In the genomic region with DNA sequence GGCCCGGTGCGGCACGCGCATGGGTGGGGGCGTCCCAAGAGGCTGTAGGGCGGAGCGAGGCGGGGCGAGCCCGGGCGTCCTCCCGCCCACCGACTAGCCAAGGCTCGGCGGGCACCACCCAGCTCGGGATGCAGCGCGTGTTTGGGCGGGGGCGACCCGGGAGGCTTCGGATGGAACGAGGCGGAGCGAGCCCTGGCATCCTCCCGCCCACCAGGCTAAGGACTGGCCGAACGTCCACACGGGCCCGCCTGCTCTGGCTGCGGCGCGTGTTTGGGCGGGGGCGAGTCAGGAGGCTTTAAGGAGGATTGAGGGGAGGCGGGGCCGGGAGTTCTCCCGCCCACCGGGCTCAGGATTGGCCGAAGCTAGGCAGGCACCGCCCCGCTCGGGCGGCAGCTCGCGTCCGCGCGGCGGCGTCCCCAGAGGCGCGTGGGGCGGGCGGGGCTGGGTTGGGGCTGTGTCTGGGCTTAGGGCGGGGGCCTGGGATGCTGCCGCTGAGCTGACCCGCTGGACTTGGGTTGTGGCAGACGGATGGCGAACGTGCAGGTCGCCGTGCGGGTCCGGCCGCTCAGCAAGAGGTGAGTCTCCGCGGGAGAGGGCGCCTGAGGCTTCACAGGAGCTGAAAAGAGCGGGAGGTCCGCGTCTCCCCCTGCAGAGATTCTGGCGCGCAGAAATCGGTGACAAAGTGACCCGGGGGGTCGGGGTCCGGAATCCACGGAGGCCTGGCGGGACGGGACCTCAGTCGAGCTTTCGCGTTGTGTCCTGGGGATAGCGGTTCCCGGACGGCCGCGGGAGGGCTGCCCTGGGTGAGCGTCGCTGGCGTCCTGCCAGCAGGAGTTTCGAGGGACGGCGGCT, we compare ENCODE assay signal across 1 cellular context.
A peak's percentile ranks its signal among the peaks of the same experiment; 100 is the strongest.
TF ChIP-seq lines count a peak whose summit lies in the region.

A gene (plus strand): TSS at position 419 of the 852 bp plus-strand sequence. CDS start 110 bp downstream, at position 529.

TF ChIP-seq in HEK293, 187 proteins besides CTCF, POLR2A, EP300 and RAD21 (continued from another document and continues in another):
- TF ChIP-seq, protein P1, sequence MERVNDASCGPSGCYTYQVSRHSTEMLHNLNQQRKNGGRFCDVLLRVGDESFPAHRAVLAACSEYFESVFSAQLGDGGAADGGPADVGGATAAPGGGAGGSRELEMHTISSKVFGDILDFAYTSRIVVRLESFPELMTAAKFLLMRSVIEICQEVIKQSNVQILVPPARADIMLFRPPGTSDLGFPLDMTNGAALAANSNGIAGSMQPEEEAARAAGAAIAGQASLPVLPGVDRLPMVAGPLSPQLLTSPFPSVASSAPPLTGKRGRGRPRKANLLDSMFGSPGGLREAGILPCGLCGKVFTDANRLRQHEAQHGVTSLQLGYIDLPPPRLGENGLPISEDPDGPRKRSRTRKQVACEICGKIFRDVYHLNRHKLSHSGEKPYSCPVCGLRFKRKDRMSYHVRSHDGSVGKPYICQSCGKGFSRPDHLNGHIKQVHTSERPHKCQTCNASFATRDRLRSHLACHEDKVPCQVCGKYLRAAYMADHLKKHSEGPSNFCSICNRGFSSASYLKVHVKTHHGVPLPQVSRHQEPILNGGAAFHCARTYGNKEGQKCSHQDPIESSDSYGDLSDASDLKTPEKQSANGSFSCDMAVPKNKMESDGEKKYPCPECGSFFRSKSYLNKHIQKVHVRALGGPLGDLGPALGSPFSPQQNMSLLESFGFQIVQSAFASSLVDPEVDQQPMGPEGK (tag by site-specific recombination; IDR thresholded peaks at IDR 0.05), result peak; percentile 85
- TF ChIP-seq ZNF350 (tag by site-specific recombination; IDR thresholded peaks at IDR 0.05) (no peak), ZNF785 (tag by site-specific recombination; IDR thresholded peaks at IDR 0.05) (no peak), ZBTB21 (tag by site-specific recombination; IDR thresholded peaks at IDR 0.05) (no peak), ZNF311 (tag by site-specific recombination; IDR thresholded peaks at IDR 0.05; ENCODE audit: borderline replicate concordance) (no peak), KLF1 (tag by site-specific recombination; IDR thresholded peaks at IDR 0.05) (peak; percentile 96), ZNF37A (tag by site-specific recombination; IDR thresholded peaks at IDR 0.05) (no peak), ZNF114 (tag by site-specific recombination; IDR thresholded peaks at IDR 0.05) (no peak), ZNF169 (tag by site-specific recombination; IDR thresholded peaks at IDR 0.05) (no peak), TCF7L2 (IDR thresholded peaks at IDR 0.05; ENCODE audit: borderline replicate concordance, low read depth, low read length) (no peak), ZFP37 (tag by site-specific recombination; IDR thresholded peaks at IDR 0.05) (peak; percentile 74; the same call in 1 of the 2 replicates), ZNF146 (tag by site-specific recombination; IDR thresholded peaks at IDR 0.05) (no peak), ZNF324 (tag by site-specific recombination; IDR thresholded peaks at IDR 0.05) (0 out of 2 replicates have a peak, but pooled peaks have one; percentile 28), ZFP69B (tag by site-specific recombination; IDR thresholded peaks at IDR 0.05) (no peak), ZNF426 (tag by site-specific recombination; IDR thresholded peaks at IDR 0.05) (no peak), ZBTB17 (tag by site-specific recombination; IDR thresholded peaks at IDR 0.05) (peak; percentile 53), ZNF521 (tag by site-specific recombination; IDR thresholded peaks at IDR 0.05) (no peak), ZNF16 (tag by site-specific recombination; IDR thresholded peaks at IDR 0.05; ENCODE audit: low read depth) (no peak), REPIN1 (tag by site-specific recombination; IDR thresholded peaks at IDR 0.05; ENCODE audit: low read depth) (no peak), SP3 (tag by site-specific recombination; IDR thresholded peaks at IDR 0.05) (peak; percentile 91)
- TF ChIP-seq, protein P2, sequence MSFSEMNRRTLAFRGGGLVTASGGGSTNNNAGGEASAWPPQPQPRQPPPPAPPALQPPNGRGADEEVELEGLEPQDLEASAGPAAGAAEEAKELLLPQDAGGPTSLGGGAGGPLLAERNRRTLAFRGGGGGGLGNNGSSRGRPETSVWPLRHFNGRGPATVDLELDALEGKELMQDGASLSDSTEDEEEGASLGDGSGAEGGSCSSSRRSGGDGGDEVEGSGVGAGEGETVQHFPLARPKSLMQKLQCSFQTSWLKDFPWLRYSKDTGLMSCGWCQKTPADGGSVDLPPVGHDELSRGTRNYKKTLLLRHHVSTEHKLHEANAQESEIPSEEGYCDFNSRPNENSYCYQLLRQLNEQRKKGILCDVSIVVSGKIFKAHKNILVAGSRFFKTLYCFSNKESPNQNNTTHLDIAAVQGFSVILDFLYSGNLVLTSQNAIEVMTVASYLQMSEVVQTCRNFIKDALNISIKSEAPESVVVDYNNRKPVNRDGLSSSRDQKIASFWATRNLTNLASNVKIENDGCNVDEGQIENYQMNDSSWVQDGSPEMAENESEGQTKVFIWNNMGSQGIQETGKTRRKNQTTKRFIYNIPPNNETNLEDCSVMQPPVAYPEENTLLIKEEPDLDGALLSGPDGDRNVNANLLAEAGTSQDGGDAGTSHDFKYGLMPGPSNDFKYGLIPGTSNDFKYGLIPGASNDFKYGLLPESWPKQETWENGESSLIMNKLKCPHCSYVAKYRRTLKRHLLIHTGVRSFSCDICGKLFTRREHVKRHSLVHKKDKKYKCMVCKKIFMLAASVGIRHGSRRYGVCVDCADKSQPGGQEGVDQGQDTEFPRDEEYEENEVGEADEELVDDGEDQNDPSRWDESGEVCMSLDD (tag by site-specific recombination; IDR thresholded peaks at IDR 0.05), result 0 out of 2 replicates have a peak, but pooled peaks have one; percentile 36
- TF ChIP-seq, protein P3, sequence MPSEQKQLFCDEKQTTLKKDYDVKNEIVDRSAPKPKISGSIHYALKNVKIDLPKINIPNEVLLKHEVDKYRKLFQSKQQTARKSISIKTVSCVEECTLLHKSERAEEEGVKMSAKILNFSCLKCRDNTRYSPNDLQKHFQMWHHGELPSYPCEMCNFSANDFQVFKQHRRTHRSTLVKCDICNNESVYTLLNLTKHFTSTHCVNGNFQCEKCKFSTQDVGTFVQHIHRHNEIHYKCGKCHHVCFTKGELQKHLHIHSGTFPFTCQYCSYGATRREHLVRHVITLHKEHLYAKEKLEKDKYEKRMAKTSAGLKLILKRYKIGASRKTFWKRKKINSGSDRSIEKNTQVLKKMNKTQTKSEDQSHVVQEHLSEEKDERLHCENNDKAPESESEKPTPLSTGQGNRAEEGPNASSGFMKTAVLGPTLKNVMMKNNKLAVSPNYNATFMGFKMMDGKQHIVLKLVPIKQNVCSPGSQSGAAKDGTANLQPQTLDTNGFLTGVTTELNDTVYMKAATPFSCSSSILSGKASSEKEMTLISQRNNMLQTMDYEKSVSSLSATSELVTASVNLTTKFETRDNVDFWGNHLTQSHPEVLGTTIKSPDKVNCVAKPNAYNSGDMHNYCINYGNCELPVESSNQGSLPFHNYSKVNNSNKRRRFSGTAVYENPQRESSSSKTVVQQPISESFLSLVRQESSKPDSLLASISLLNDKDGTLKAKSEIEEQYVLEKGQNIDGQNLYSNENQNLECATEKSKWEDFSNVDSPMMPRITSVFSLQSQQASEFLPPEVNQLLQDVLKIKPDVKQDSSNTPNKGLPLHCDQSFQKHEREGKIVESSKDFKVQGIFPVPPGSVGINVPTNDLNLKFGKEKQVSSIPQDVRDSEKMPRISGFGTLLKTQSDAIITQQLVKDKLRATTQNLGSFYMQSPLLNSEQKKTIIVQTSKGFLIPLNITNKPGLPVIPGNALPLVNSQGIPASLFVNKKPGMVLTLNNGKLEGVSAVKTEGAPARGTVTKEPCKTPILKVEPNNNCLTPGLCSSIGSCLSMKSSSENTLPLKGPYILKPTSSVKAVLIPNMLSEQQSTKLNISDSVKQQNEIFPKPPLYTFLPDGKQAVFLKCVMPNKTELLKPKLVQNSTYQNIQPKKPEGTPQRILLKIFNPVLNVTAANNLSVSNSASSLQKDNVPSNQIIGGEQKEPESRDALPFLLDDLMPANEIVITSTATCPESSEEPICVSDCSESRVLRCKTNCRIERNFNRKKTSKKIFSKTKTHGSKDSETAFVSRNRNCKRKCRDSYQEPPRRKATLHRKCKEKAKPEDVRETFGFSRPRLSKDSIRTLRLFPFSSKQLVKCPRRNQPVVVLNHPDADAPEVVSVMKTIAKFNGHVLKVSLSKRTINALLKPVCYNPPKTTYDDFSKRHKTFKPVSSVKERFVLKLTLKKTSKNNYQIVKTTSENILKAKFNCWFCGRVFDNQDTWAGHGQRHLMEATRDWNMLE (tag by site-specific recombination; conservative IDR thresholded peaks at IDR 0.05; ENCODE audit: low read depth), result no peak
- TF ChIP-seq, protein P4, sequence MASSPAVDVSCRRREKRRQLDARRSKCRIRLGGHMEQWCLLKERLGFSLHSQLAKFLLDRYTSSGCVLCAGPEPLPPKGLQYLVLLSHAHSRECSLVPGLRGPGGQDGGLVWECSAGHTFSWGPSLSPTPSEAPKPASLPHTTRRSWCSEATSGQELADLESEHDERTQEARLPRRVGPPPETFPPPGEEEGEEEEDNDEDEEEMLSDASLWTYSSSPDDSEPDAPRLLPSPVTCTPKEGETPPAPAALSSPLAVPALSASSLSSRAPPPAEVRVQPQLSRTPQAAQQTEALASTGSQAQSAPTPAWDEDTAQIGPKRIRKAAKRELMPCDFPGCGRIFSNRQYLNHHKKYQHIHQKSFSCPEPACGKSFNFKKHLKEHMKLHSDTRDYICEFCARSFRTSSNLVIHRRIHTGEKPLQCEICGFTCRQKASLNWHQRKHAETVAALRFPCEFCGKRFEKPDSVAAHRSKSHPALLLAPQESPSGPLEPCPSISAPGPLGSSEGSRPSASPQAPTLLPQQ (tag by site-specific recombination; IDR thresholded peaks at IDR 0.05), result 0 out of 2 replicates have a peak, but pooled peaks have one; percentile 24
- TF ChIP-seq, protein P5, sequence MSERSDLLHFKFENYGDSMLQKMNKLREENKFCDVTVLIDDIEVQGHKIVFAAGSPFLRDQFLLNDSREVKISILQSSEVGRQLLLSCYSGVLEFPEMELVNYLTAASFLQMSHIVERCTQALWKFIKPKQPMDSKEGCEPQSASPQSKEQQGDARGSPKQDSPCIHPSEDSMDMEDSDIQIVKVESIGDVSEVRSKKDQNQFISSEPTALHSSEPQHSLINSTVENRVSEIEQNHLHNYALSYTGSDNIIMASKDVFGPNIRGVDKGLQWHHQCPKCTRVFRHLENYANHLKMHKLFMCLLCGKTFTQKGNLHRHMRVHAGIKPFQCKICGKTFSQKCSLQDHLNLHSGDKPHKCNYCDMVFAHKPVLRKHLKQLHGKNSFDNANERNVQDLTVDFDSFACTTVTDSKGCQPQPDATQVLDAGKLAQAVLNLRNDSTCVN (tag by site-specific recombination; optimal IDR thresholded peaks at IDR 0.05), result peak; percentile 93
- TF ChIP-seq, protein P6, sequence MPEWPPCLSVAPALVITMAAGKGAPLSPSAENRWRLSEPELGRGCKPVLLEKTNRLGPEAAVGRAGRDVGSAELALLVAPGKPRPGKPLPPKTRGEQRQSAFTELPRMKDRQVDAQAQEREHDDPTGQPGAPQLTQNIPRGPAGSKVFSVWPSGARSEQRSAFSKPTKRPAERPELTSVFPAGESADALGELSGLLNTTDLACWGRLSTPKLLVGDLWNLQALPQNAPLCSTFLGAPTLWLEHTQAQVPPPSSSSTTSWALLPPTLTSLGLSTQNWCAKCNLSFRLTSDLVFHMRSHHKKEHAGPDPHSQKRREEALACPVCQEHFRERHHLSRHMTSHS (tag by site-specific recombination; IDR thresholded peaks at IDR 0.05), result no peak
- TF ChIP-seq, protein P7, sequence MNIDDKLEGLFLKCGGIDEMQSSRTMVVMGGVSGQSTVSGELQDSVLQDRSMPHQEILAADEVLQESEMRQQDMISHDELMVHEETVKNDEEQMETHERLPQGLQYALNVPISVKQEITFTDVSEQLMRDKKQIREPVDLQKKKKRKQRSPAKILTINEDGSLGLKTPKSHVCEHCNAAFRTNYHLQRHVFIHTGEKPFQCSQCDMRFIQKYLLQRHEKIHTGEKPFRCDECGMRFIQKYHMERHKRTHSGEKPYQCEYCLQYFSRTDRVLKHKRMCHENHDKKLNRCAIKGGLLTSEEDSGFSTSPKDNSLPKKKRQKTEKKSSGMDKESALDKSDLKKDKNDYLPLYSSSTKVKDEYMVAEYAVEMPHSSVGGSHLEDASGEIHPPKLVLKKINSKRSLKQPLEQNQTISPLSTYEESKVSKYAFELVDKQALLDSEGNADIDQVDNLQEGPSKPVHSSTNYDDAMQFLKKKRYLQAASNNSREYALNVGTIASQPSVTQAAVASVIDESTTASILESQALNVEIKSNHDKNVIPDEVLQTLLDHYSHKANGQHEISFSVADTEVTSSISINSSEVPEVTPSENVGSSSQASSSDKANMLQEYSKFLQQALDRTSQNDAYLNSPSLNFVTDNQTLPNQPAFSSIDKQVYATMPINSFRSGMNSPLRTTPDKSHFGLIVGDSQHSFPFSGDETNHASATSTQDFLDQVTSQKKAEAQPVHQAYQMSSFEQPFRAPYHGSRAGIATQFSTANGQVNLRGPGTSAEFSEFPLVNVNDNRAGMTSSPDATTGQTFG (tag by site-specific recombination; IDR thresholded peaks at IDR 0.05; ENCODE audit: borderline replicate concordance), result no peak
- TF ChIP-seq, protein P8, sequence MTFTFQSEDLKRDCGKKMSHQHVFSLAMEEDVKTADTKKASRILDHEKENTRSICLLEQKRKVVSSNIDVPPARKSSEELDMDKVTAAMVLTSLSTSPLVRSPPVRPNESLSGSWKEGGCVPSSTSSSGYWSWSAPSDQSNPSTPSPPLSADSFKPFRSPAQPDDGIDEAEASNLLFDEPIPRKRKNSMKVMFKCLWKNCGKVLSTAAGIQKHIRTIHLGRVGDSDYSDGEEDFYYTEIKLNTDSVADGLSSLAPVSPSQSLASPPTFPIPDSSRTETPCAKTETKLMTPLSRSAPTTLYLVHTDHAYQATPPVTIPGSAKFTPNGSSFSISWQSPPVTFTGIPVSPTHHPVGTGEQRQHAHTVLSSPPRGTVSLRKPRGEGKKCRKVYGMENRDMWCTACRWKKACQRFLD (tag by site-specific recombination; IDR thresholded peaks at IDR 0.05), result no peak
- TF ChIP-seq, protein P9, sequence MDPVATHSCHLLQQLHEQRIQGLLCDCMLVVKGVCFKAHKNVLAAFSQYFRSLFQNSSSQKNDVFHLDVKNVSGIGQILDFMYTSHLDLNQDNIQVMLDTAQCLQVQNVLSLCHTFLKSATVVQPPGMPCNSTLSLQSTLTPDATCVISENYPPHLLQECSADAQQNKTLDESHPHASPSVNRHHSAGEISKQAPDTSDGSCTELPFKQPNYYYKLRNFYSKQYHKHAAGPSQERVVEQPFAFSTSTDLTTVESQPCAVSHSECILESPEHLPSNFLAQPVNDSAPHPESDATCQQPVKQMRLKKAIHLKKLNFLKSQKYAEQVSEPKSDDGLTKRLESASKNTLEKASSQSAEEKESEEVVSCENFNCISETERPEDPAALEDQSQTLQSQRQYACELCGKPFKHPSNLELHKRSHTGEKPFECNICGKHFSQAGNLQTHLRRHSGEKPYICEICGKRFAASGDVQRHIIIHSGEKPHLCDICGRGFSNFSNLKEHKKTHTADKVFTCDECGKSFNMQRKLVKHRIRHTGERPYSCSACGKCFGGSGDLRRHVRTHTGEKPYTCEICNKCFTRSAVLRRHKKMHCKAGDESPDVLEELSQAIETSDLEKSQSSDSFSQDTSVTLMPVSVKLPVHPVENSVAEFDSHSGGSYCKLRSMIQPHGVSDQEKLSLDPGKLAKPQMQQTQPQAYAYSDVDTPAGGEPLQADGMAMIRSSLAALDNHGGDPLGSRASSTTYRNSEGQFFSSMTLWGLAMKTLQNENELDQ (tag by site-specific recombination; IDR thresholded peaks at IDR 0.05; ENCODE audit: low read depth), result no peak
- TF ChIP-seq, protein P10, sequence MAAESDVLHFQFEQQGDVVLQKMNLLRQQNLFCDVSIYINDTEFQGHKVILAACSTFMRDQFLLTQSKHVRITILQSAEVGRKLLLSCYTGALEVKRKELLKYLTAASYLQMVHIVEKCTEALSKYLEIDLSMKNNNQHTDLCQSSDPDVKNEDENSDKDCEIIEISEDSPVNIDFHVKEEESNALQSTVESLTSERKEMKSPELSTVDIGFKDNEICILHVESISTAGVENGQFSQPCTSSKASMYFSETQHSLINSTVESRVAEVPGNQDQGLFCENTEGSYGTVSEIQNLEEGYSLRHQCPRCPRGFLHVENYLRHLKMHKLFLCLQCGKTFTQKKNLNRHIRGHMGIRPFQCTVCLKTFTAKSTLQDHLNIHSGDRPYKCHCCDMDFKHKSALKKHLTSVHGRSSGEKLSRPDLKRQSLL (tag by site-specific recombination; IDR thresholded peaks at IDR 0.05), result 0 out of 2 replicates have a peak, but pooled peaks have one; percentile 5
